Comparison of ENCODE assay signal across 1 cellular context in genomic region chr1:12052008-12052573, GRCh38.
TF ChIP-seq lines count a peak whose summit lies in the region.

No MANE protein-coding gene starts in this region.

TF ChIP-seq in HEK293, 187 proteins besides CTCF, POLR2A, EP300 and RAD21 (continued from another document and continues in another):
- TF ChIP-seq INSM2 (tag by site-specific recombination; IDR thresholded peaks at IDR 0.05): no peak
- TF ChIP-seq ZNF76 (tag by site-specific recombination; IDR thresholded peaks at IDR 0.05; ENCODE audit: borderline replicate concordance, low read depth): 0 out of 2 replicates have a peak, but pooled peaks have one; percentile 14
- no peak for TF ChIP-seq ZNF513 (tag by site-specific recombination; IDR thresholded peaks at IDR 0.05)
- TF ChIP-seq KLF7 (tag by site-specific recombination; IDR thresholded peaks at IDR 0.05; ENCODE audit: borderline replicate concordance): no peak
- TF ChIP-seq ZNF658 (tag by site-specific recombination; IDR thresholded peaks at IDR 0.05): no peak
- TF ChIP-seq, protein P1, sequence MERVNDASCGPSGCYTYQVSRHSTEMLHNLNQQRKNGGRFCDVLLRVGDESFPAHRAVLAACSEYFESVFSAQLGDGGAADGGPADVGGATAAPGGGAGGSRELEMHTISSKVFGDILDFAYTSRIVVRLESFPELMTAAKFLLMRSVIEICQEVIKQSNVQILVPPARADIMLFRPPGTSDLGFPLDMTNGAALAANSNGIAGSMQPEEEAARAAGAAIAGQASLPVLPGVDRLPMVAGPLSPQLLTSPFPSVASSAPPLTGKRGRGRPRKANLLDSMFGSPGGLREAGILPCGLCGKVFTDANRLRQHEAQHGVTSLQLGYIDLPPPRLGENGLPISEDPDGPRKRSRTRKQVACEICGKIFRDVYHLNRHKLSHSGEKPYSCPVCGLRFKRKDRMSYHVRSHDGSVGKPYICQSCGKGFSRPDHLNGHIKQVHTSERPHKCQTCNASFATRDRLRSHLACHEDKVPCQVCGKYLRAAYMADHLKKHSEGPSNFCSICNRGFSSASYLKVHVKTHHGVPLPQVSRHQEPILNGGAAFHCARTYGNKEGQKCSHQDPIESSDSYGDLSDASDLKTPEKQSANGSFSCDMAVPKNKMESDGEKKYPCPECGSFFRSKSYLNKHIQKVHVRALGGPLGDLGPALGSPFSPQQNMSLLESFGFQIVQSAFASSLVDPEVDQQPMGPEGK (tag by site-specific recombination; IDR thresholded peaks at IDR 0.05): peak; percentile 81
- TF ChIP-seq ZNF324 (tag by site-specific recombination; IDR thresholded peaks at IDR 0.05): no peak
- TF ChIP-seq ZNF701 (tag by site-specific recombination; IDR thresholded peaks at IDR 0.05): no peak
- TF ChIP-seq, protein P2, sequence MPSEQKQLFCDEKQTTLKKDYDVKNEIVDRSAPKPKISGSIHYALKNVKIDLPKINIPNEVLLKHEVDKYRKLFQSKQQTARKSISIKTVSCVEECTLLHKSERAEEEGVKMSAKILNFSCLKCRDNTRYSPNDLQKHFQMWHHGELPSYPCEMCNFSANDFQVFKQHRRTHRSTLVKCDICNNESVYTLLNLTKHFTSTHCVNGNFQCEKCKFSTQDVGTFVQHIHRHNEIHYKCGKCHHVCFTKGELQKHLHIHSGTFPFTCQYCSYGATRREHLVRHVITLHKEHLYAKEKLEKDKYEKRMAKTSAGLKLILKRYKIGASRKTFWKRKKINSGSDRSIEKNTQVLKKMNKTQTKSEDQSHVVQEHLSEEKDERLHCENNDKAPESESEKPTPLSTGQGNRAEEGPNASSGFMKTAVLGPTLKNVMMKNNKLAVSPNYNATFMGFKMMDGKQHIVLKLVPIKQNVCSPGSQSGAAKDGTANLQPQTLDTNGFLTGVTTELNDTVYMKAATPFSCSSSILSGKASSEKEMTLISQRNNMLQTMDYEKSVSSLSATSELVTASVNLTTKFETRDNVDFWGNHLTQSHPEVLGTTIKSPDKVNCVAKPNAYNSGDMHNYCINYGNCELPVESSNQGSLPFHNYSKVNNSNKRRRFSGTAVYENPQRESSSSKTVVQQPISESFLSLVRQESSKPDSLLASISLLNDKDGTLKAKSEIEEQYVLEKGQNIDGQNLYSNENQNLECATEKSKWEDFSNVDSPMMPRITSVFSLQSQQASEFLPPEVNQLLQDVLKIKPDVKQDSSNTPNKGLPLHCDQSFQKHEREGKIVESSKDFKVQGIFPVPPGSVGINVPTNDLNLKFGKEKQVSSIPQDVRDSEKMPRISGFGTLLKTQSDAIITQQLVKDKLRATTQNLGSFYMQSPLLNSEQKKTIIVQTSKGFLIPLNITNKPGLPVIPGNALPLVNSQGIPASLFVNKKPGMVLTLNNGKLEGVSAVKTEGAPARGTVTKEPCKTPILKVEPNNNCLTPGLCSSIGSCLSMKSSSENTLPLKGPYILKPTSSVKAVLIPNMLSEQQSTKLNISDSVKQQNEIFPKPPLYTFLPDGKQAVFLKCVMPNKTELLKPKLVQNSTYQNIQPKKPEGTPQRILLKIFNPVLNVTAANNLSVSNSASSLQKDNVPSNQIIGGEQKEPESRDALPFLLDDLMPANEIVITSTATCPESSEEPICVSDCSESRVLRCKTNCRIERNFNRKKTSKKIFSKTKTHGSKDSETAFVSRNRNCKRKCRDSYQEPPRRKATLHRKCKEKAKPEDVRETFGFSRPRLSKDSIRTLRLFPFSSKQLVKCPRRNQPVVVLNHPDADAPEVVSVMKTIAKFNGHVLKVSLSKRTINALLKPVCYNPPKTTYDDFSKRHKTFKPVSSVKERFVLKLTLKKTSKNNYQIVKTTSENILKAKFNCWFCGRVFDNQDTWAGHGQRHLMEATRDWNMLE (tag by site-specific recombination; conservative IDR thresholded peaks at IDR 0.05; ENCODE audit: low read depth): no peak
- TF ChIP-seq GLIS2 (tag by site-specific recombination; IDR thresholded peaks at IDR 0.05): peak; percentile 51
- TF ChIP-seq SP2 (tag by site-specific recombination; IDR thresholded peaks at IDR 0.05): peak; percentile 42
- TF ChIP-seq ZNF626 (tag by site-specific recombination; IDR thresholded peaks at IDR 0.05): no peak
- TF ChIP-seq AEBP2 (tag by site-specific recombination; IDR thresholded peaks at IDR 0.05; ENCODE audit: borderline replicate concordance): no peak
- TF ChIP-seq ZNF530 (tag by site-specific recombination; IDR thresholded peaks at IDR 0.05; ENCODE audit: low read depth): no peak
- TF ChIP-seq ZNF121 (tag by site-specific recombination; IDR thresholded peaks at IDR 0.05): no peak
- no peak for TF ChIP-seq OVOL3 (tag by site-specific recombination; IDR thresholded peaks at IDR 0.05)
- no peak for TF ChIP-seq ZNF639 (tag by site-specific recombination; IDR thresholded peaks at IDR 0.05)
- TF ChIP-seq ZNF629 (tag by site-specific recombination; IDR thresholded peaks at IDR 0.05): 0 out of 2 replicates have a peak, but pooled peaks have one; percentile 57
- TF ChIP-seq ZFP69B (tag by site-specific recombination; IDR thresholded peaks at IDR 0.05): peak; percentile 65; the same call in 1 of the 2 replicates
- TF ChIP-seq ZEB2 (tag by site-specific recombination; IDR thresholded peaks at IDR 0.05): peak; percentile 49; the same call in 1 of the 2 replicates
- TF ChIP-seq REST (tag by site-specific recombination; IDR thresholded peaks at IDR 0.05): no peak
- no peak for TF ChIP-seq ZNF169 (tag by site-specific recombination; IDR thresholded peaks at IDR 0.05)
- TF ChIP-seq, protein P3, sequence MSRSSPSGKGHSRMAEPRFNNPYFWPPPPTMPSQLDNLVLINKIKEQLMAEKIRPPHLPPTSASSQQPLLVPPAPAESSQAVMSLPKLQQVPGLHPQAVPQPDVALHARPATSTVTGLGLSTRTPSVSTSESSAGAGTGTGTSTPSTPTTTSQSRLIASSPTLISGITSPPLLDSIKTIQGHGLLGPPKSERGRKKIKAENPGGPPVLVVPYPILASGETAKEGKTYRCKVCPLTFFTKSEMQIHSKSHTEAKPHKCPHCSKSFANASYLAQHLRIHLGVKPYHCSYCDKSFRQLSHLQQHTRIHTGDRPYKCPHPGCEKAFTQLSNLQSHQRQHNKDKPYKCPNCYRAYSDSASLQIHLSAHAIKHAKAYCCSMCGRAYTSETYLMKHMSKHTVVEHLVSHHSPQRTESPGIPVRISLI (tag by site-specific recombination; IDR thresholded peaks at IDR 0.05): no peak
- peak; percentile 76 for TF ChIP-seq GLIS1 (tag by site-specific recombination; IDR thresholded peaks at IDR 0.05)
- TF ChIP-seq PBX3 (CRISPR knock-in tag; IDR thresholded peaks at IDR 0.05): no peak
- TF ChIP-seq, protein P4, sequence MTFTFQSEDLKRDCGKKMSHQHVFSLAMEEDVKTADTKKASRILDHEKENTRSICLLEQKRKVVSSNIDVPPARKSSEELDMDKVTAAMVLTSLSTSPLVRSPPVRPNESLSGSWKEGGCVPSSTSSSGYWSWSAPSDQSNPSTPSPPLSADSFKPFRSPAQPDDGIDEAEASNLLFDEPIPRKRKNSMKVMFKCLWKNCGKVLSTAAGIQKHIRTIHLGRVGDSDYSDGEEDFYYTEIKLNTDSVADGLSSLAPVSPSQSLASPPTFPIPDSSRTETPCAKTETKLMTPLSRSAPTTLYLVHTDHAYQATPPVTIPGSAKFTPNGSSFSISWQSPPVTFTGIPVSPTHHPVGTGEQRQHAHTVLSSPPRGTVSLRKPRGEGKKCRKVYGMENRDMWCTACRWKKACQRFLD (tag by site-specific recombination; IDR thresholded peaks at IDR 0.05): no peak
- peak; percentile 87 for TF ChIP-seq ZNF335 (tag by site-specific recombination; conservative IDR thresholded peaks at IDR 0.05)
- no peak; the same call in 1 of the 2 replicates for TF ChIP-seq ZBTB17 (tag by site-specific recombination; IDR thresholded peaks at IDR 0.05)
- peak; percentile 41; the same call in 1 of the 2 replicates for TF ChIP-seq ZNF600 (tag by site-specific recombination; IDR thresholded peaks at IDR 0.05)
- no peak for TF ChIP-seq YY1 (tag by site-specific recombination; IDR thresholded peaks at IDR 0.05)
- TF ChIP-seq, protein P5, sequence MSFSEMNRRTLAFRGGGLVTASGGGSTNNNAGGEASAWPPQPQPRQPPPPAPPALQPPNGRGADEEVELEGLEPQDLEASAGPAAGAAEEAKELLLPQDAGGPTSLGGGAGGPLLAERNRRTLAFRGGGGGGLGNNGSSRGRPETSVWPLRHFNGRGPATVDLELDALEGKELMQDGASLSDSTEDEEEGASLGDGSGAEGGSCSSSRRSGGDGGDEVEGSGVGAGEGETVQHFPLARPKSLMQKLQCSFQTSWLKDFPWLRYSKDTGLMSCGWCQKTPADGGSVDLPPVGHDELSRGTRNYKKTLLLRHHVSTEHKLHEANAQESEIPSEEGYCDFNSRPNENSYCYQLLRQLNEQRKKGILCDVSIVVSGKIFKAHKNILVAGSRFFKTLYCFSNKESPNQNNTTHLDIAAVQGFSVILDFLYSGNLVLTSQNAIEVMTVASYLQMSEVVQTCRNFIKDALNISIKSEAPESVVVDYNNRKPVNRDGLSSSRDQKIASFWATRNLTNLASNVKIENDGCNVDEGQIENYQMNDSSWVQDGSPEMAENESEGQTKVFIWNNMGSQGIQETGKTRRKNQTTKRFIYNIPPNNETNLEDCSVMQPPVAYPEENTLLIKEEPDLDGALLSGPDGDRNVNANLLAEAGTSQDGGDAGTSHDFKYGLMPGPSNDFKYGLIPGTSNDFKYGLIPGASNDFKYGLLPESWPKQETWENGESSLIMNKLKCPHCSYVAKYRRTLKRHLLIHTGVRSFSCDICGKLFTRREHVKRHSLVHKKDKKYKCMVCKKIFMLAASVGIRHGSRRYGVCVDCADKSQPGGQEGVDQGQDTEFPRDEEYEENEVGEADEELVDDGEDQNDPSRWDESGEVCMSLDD (tag by site-specific recombination; IDR thresholded peaks at IDR 0.05): no peak
